21 cellular contexts compared by ENCODE assay signal in the genomic region with DNA sequence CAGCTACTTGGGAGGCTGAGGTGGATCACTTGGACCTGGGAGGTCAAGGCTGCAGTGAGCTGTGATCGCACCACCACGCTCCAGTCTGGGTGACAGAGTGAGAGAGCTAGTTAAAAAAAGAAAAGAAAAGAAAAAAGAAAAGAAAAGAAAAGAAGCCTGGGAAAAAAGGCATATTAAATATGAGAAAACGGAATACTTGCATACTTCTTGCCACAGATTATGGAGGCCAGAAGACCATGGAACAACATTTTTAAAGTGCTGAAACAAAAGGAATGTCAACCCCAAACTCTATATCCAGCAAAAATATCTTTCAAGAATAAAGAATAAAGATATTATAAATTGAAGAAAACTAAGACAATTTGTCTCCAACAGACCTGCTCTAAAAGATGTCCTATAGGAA.
DNase-seq lines count a peak whose midpoint lies in the region; ATAC-seq, FAIRE-seq and TF ChIP-seq lines count a peak whose summit lies in the region.
"Had no signal": no experiment of that assay in that cellular context is flagged by ENCODE, and none has a peak within 500 bp of the region (broad histone marks: within the 10 kb centered on the region; RNA-seq: fewer than 3 reads in every experiment).

No MANE protein-coding gene starts in this region.

- no peak overlapping the region for H3K9ac ChIP-seq in HepG2 (ENCODE audit: insufficient read depth, low read depth, low read length)
- H3K9ac ChIP-seq: BLaER1 treated with 17β-estradiol and CSF1 and Interleukin-3, amounts not matched to agents 10 nM and 100 nM had no signal

- TF ChIP-seq RAD21 in HepG2 (CRISPR knock-in tag; IDR thresholded peaks at IDR 0.05): no peak

- POLR2A ChIA-PET in HepG2 (lab: Yijun Ruan, JAX): no interaction called here

- no peak for FAIRE-seq in HepG2 (lab: Jason Lieb, UNC)
- FAIRE-seq: A549, D721Med, G401.6, GM12878, GM12892, GM18507 had no signal

- H3K4me1 ChIP-seq in HepG2 (ENCODE audit: insufficient read depth, low read length): peaks cover 20% of the 10 kb centered on the region
- peaks cover 0 to 3% (median 0%) of the 10 kb centered on the region in 4 donors for H3K4me1 ChIP-seq in right lobe of liver
- H3K4me1 ChIP-seq in esophagus muscularis mucosa: no peaks in the 10 kb centered on the region
- H3K4me1 ChIP-seq: BLaER1 treated with 17β-estradiol and CSF1 and Interleukin-3, amounts not matched to agents 10 nM and 100 nM; Caco-2 had no signal

- WGBS in HepG2 (ENCODE audit: low lambda C conversion rate): 19% methylated on average over 3 of the region's 3 CpGs
- WGBS in right lobe of liver (ENCODE audit: insufficient coverage, low coverage, low lambda C conversion rate, missing lambda C conversion rate): 100% methylated on average over 3 of the region's 3 CpGs
- 98% methylated on average over 3 of the region's 3 CpGs for WGBS in esophagus muscularis mucosa

- in situ Hi-C loops in HepG2 (cut with HindIII; ENCODE audit: extremely low pct_ligation_motif_present, low pct_unique_long_range_greater_than_20kb): no loop called here

- H3K4me2 ChIP-seq in HepG2 (ENCODE audit: low read depth, low read length): no peak overlapping the region
- H3K4me2 ChIP-seq: A549; BLaER1 treated with 17β-estradiol and CSF1 and Interleukin-3, amounts not matched to agents 10 nM and 100 nM had no signal

- H3K27ac ChIP-seq in HepG2 (ENCODE audit: extremely low read length, insufficient read depth, low read length): no peak overlapping the region
- H3K27ac ChIP-seq in right lobe of liver: no peak overlapping the region
- no peak overlapping the region for H3K27ac ChIP-seq in esophagus muscularis mucosa (replicated peaks in 1 of 4)
- H3K27ac ChIP-seq: 22Rv1; A549; BLaER1 treated with 17β-estradiol and CSF1 and Interleukin-3, amounts not matched to agents 10 nM and 100 nM; C4-2B had no signal

- H2AFZ ChIP-seq in HepG2 (ENCODE audit: low read length): no peak overlapping the region

- CTCF ChIA-PET in HepG2 (lab: Yijun Ruan, JAX; ENCODE audit: low intra/inter-chr PET ratio, low total read pairs): interaction anchor here (0.7 kb wide), 1 partner anchor 9 kb away, joined by 3 read pairs; no protein-coding TSS in a partner anchor

- TF ChIP-seq EP300 in HepG2 (IDR thresholded peaks at IDR 0.05; ENCODE audit: low read depth in 2 of 2, low read length in 2 of 2) (no peak), HepG2 (CRISPR knock-in tag; IDR thresholded peaks at IDR 0.05; ENCODE audit: borderline replicate concordance) (no peak), esophagus muscularis mucosa (IDR thresholded peaks at IDR 0.05) (no peak)

- DNase-seq in HepG2 (ENCODE audit: low spot score) (no peak), right lobe of liver (no peak), esophagus muscularis mucosa (ENCODE audit: extremely low spot score) (peak; percentile 21), GM03348 (ENCODE audit: low spot score) (no peak)
- DNase-seq: AML-193; Caco-2; Calu3; CD4-positive, alpha-beta T cell; CD8-positive, alpha-beta T cell; DMS79 treated with DMSO at 0.1 percent for 48 hours; GF-D8 had no signal

- ATAC-seq in HepG2 (no peak), right lobe of liver (no peak), HG02610 (IDR thresholded peaks at IDR 0.05; ENCODE audit: unreplicated experiment) (no peak)
- ATAC-seq: A549; CD8-positive, alpha-beta T cell; GM12878 had no signal

- no peak for TF ChIP-seq CTCF in HepG2 (CRISPR knock-in tag; IDR thresholded peaks at IDR 0.05)
- TF ChIP-seq CTCF in right lobe of liver (IDR thresholded peaks at IDR 0.05): no peak
- no peak for TF ChIP-seq CTCF in esophagus muscularis mucosa (IDR thresholded peaks at IDR 0.05)

- no peak overlapping the region for H3K4me3 ChIP-seq in HepG2 (replicated peaks in 1 of 3; ENCODE audit: insufficient read depth in 1 of 3, low read depth in 2 of 3, low read length in 3 of 3)
- H3K4me3 ChIP-seq in right lobe of liver: no peak overlapping the region
- no peak overlapping the region for H3K4me3 ChIP-seq in esophagus muscularis mucosa
- H3K4me3 ChIP-seq: A549; BLaER1 treated with 17β-estradiol and CSF1 and Interleukin-3, amounts not matched to agents 10 nM and 100 nM; GM12878 had no signal

- intact Hi-C loops in HepG2 (cut with micrococcal nuclease; ENCODE audit: unreplicated experiment): no loop called here
- intact Hi-C loops in right lobe of liver (cut with DNase I): no loop called here
- intact Hi-C loops in esophagus muscularis mucosa (cut with DNase I): no loop called here

- H3K79me2 ChIP-seq in HepG2 (ENCODE audit: insufficient read depth, low read length): no peaks in the 10 kb centered on the region

- BruUV-seq in HepG2 (replicated peaks; lab: Mats Ljungman, UMichigan): no TSS peak

- TF ChIP-seq POLR2A in HepG2 (IDR thresholded peaks at IDR 0.05; ENCODE audit: insufficient read depth in 1 of 2, low read depth in 2 of 2, low read length in 2 of 2): no peak
- no peak for TF ChIP-seq POLR2A in right lobe of liver (IDR thresholded peaks at IDR 0.05)
- TF ChIP-seq POLR2A in esophagus muscularis mucosa (IDR thresholded peaks at IDR 0.05; ENCODE audit: low read depth): no peak

- H3K27me3 ChIP-seq in HepG2 (ENCODE audit: control insufficient read depth in 1 of 2, insufficient read depth in 2 of 2, low read length in 2 of 2) (no peaks in the 10 kb centered on the region), right lobe of liver (no peaks in the 10 kb centered on the region), esophagus muscularis mucosa (no peaks in the 10 kb centered on the region)
- H3K27me3 ChIP-seq: BLaER1 treated with 17β-estradiol and CSF1 and Interleukin-3, amounts not matched to agents 10 nM and 100 nM had no signal

- no peaks in the 10 kb centered on the region for H3K9me3 ChIP-seq in HepG2 (ENCODE audit: low read length)
- peaks cover 0 to 6% (median 0%) of the 10 kb centered on the region in 4 donors for H3K9me3 ChIP-seq in right lobe of liver
- H3K9me3 ChIP-seq in esophagus muscularis mucosa: peaks cover 0 to 11% (median 8%) of the 10 kb centered on the region in 4 donors
- H3K9me3 ChIP-seq: Caco-2 had no signal

- no peaks in the 10 kb centered on the region for H3K36me3 ChIP-seq in HepG2 (replicated peaks in 1 of 2; ENCODE audit: control insufficient read depth in 1 of 2, insufficient read depth in 2 of 2, low read length in 2 of 2)
- no peaks in the 10 kb centered on the region for H3K36me3 ChIP-seq in right lobe of liver
- no peaks in the 10 kb centered on the region for H3K36me3 ChIP-seq in esophagus muscularis mucosa
- H3K36me3 ChIP-seq: BLaER1 treated with 17β-estradiol and CSF1 and Interleukin-3, amounts not matched to agents 10 nM and 100 nM had no signal

- no peaks in the 10 kb centered on the region for H4K20me1 ChIP-seq in HepG2 (ENCODE audit: insufficient read depth, low read length)
- H4K20me1 ChIP-seq: BLaER1 treated with 17β-estradiol and CSF1 and Interleukin-3, amounts not matched to agents 10 nM and 100 nM had no signal

TF ChIP-seq in HepG2, 621 proteins besides CTCF, POLR2A, EP300 and RAD21:
- peak; percentile 80 for TF ChIP-seq ZNF317 (CRISPR knock-in tag; IDR thresholded peaks at IDR 0.05)
- TF ChIP-seq ZBTB42 (CRISPR knock-in tag; IDR thresholded peaks at IDR 0.05): no peak
